16 cellular contexts compared by ENCODE assay signal in genomic region chr22:21761086-21761485, GRCh38. TPM values are rescaled to one million over a fixed set of nuclear protein-coding genes. Genes with fewer than 3 reads are reported as not detected.
A peak's percentile ranks its signal among the peaks of the same experiment; 100 is the strongest.
DNase-seq lines count a peak whose midpoint lies in the region; ATAC-seq and TF ChIP-seq lines count a peak whose summit lies in the region.
"Had no signal": no experiment of that assay in that cellular context is flagged by ENCODE, and none has a peak within 500 bp of the region (broad histone marks: within the 10 kb centered on the region; RNA-seq: fewer than 3 reads in every experiment).

No MANE protein-coding gene starts in this region.

- H3K36me3 ChIP-seq in RWPE2 (ENCODE audit: low read depth), result peaks cover 42% of the 10 kb centered on the region

- H3K27ac ChIP-seq in RWPE2 (ENCODE audit: poor library complexity, severe bottlenecking), result no peak overlapping the region
- H3K27ac ChIP-seq: SJSA1 had no signal

- H3K9me3 Mint-ChIP-seq in effector memory CD8-positive, alpha-beta T cell, result no peaks in the 10 kb centered on the region
- H3K9me3 Mint-ChIP-seq in stimulated activated naive CD8-positive, alpha-beta T cell treated with anti-CD3 and anti-CD28 coated beads, Interleukin-15, Interleukin-2, amounts not matched to agents 100 ng/mL and 50 ng/mL, for 24 hours, result no peaks in the 10 kb centered on the region
- no peaks in the 10 kb centered on the region for H3K9me3 Mint-ChIP-seq in CD14-positive monocyte
- H3K9me3 Mint-ChIP-seq: IgD-negative memory B cell had no signal

- H3K9me3 ChIP-seq in RWPE2 (ENCODE audit: severe bottlenecking), result peaks cover 3% of the 10 kb centered on the region
- H3K9me3 ChIP-seq: SJSA1 had no signal

- 0 out of 3 replicates have a peak, but pooled peaks have one; percentile 21 for ATAC-seq in RWPE2 (ENCODE audit: low read depth)
- ATAC-seq in effector memory CD8-positive, alpha-beta T cell (replicated peaks), result no peak
- ATAC-seq: left colon had no signal

- H3K27me3 ChIP-seq in RWPE2 (ENCODE audit: insufficient read depth, poor library complexity, severe bottlenecking), result no peaks in the 10 kb centered on the region
- H3K27me3 ChIP-seq: SJSA1 had no signal

- peaks cover 36% of the 10 kb centered on the region for H3K36me3 Mint-ChIP-seq in effector memory CD8-positive, alpha-beta T cell (ENCODE audit: insufficient read depth)
- H3K36me3 Mint-ChIP-seq in stimulated activated naive CD8-positive, alpha-beta T cell treated with anti-CD3 and anti-CD28 coated beads, Interleukin-15, Interleukin-2, amounts not matched to agents 100 ng/mL and 50 ng/mL, for 24 hours (ENCODE audit: low read depth), result peaks cover 58% of the 10 kb centered on the region
- H3K36me3 Mint-ChIP-seq in CD14-positive monocyte, result peaks cover 79 to 83% of the 10 kb centered on the region in 2 donors

- peak overlapping the region; percentile 38 to 77 for H3K4me3 Mint-ChIP-seq in effector memory CD8-positive, alpha-beta T cell
- H3K4me3 Mint-ChIP-seq in stimulated activated naive CD8-positive, alpha-beta T cell treated with anti-CD3 and anti-CD28 coated beads, Interleukin-15, Interleukin-2, amounts not matched to agents 100 ng/mL and 50 ng/mL, for 24 hours, result no peak overlapping the region
- H3K4me3 Mint-ChIP-seq in CD14-positive monocyte, result no peak overlapping the region
- H3K4me3 Mint-ChIP-seq: IgD-negative memory B cell had no signal

- intact Hi-C loops in CD14-positive monocyte (cut with micrococcal nuclease), result no loop called here

- H3K4me1 Mint-ChIP-seq in effector memory CD8-positive, alpha-beta T cell (ENCODE audit: low read depth in 2 of 2), result peaks cover 72 to 82% of the 10 kb centered on the region in 2 donors
- peaks cover 58% of the 10 kb centered on the region for H3K4me1 Mint-ChIP-seq in stimulated activated naive CD8-positive, alpha-beta T cell treated with anti-CD3 and anti-CD28 coated beads, Interleukin-15, Interleukin-2, amounts not matched to agents 100 ng/mL and 50 ng/mL, for 24 hours (ENCODE audit: low read depth)
- peaks cover under 1% of the 10 kb centered on the region for H3K4me1 Mint-ChIP-seq in CD14-positive monocyte

- DNase-seq in stimulated activated CD4-positive, alpha-beta T cell treated with anti-CD3 and anti-CD28 coated beads, Interleukin-15, amount 100 ng/mL, for 24 hours, result peak; percentile 25
- no peak for DNase-seq in stimulated activated CD4-positive, alpha-beta T cell treated with anti-CD3 and anti-CD28 coated beads, Interleukin-4, amount 100 ng/mL, for 1 hour
- no peak for DNase-seq in RWPE2 (ENCODE audit: low spot score)
- DNase-seq in effector memory CD8-positive, alpha-beta T cell, result no peak
- no peak for DNase-seq in CD14-positive monocyte (ENCODE audit: low spot score)
- no peak for DNase-seq in HuH-7.5 (ENCODE audit: low spot score)
- no peak for DNase-seq in T-helper 9 cell
- DNase-seq: anterior cingulate cortex, COR-L47, left colon, midbrain, NCI-H2081, NCI-H524 treated with DMSO at 0.1 percent for 48 hours had no signal

- no peak for TF ChIP-seq CTCF in RWPE2 (IDR thresholded peaks at IDR 0.05; ENCODE audit: poor library complexity, severe bottlenecking)
- no peak for TF ChIP-seq CTCF in CD14-positive monocyte (IDR thresholded peaks at IDR 0.05)

- peak overlapping the region; percentile 90 to 95 for H3K27ac Mint-ChIP-seq in effector memory CD8-positive, alpha-beta T cell
- H3K27ac Mint-ChIP-seq in stimulated activated naive CD8-positive, alpha-beta T cell treated with anti-CD3 and anti-CD28 coated beads, Interleukin-15, Interleukin-2, amounts not matched to agents 100 ng/mL and 50 ng/mL, for 24 hours, result peak overlapping the region; percentile 21
- no peak overlapping the region for H3K27ac Mint-ChIP-seq in CD14-positive monocyte
- H3K27ac Mint-ChIP-seq: IgD-negative memory B cell had no signal

- H3K4me3 ChIP-seq in RWPE2 (ENCODE audit: severe bottlenecking), result no peak overlapping the region
- H3K4me3 ChIP-seq: SJSA1 had no signal

- H3K27me3 Mint-ChIP-seq in effector memory CD8-positive, alpha-beta T cell, result no peaks in the 10 kb centered on the region
- no peaks in the 10 kb centered on the region for H3K27me3 Mint-ChIP-seq in stimulated activated naive CD8-positive, alpha-beta T cell treated with anti-CD3 and anti-CD28 coated beads, Interleukin-15, Interleukin-2, amounts not matched to agents 100 ng/mL and 50 ng/mL, for 24 hours
- H3K27me3 Mint-ChIP-seq in CD14-positive monocyte (ENCODE audit: low read depth in 3 of 3), result peaks cover 0 to 2% (median 1%) of the 10 kb centered on the region in 3 donors
- H3K27me3 Mint-ChIP-seq: IgD-negative memory B cell had no signal

- peaks cover under 1% of the 10 kb centered on the region for H3K4me1 ChIP-seq in RWPE2 (ENCODE audit: insufficient read depth, poor library complexity, severe bottlenecking)

RNA-seq across cellular contexts. Expression of gene YPEL1, which starts 25.5 kb away (rescaled TPM):
- polyA plus RNA-seq in CD14-positive monocyte, result 1 to 10 TPM; 2.0 to 2.3 TPM

Comparison
In these comparisons a context has a peak if more than half of its experiments do, and no peak if none do; other contexts are left out.
1. H3K27ac Mint-ChIP-seq: peak in effector memory CD8-positive, alpha-beta T cell (2 of 2) and stimulated activated naive CD8-positive, alpha-beta T cell treated with anti-CD3 and anti-CD28 coated beads, Interleukin-15, Interleukin-2, amounts not matched to agents 100 ng/mL and 50 ng/mL, for 24 hours (single experiment); none in CD14-positive monocyte (0 of 7).
2. H3K4me3 Mint-ChIP-seq: peak in effector memory CD8-positive, alpha-beta T cell (2 of 2); none in stimulated activated naive CD8-positive, alpha-beta T cell treated with anti-CD3 and anti-CD28 coated beads, Interleukin-15, Interleukin-2, amounts not matched to agents 100 ng/mL and 50 ng/mL, for 24 hours (single experiment) and CD14-positive monocyte (0 of 2).